Comparison of ENCODE assay signal across 8 cellular contexts in the genomic region with DNA sequence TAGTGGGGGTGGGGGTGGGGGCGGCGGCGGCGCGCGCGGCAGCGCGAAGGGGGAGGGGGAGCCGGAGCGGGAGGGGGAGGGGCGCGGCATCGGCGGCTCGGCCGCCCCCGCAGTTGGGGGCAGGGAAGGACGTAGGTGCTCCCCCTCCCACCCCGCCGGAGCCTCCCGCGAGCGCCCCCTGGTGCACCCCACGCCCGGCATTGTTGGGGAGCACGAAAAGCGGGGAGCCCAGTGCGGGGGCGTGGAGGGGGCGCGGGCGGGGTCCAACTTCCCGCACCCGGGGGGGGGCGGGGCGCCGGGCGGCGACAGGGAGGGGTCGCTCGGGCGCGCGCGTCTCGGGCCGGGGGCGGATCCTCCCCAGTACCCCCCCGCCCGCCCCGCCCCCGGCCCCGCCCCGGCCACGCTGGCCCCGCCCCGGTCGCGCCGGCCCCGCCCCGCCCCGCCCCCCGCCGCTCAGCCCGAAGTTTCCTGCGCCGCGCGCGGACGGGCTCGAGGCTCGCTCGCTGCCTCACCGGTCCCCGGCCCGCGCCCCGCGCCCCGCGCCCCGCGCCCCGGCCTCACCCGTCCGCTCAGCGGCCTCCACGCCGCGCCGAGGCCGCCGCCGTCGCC. TPM values are rescaled to one million over a fixed set of nuclear protein-coding genes. Genes with fewer than 3 reads are reported as not detected.
A peak's percentile ranks its signal among the peaks of the same experiment; 100 is the strongest.
DNase-seq lines count a peak whose midpoint lies in the region; ATAC-seq and TF ChIP-seq lines count a peak whose summit lies in the region.

CACNA1H (plus strand) TSS at position 456 of the 609 bp plus-strand sequence. CDS start 632 bp downstream, outside the sequence.

- H3K9me3 Mint-ChIP-seq in glutamatergic neuron (ENCODE audit: unreplicated experiment), result peaks cover 12% of the 10 kb centered on the region

- no peak for ATAC-seq in HG02981 (IDR thresholded peaks at IDR 0.05; ENCODE audit: unreplicated experiment)

- TF ChIP-seq CTCF in glutamatergic neuron (IDR thresholded peaks at IDR 0.05; ENCODE audit: partially characterized antibody, unreplicated experiment), result peak; percentile 68

- peak within 1 kb of the TSS; percentile 68 for H3K4me3 Mint-ChIP-seq in glutamatergic neuron (ENCODE audit: unreplicated experiment)

- H3K27me3 Mint-ChIP-seq in glutamatergic neuron (ENCODE audit: unreplicated experiment), result peaks cover 11% of the 10 kb centered on the region

- peak within 1 kb of the TSS; percentile 64 for H3K27ac Mint-ChIP-seq in glutamatergic neuron (ENCODE audit: unreplicated experiment)

- H3K4me1 Mint-ChIP-seq in glutamatergic neuron (ENCODE audit: low read depth, unreplicated experiment), result peaks cover 10% of the 10 kb centered on the region

- H3K4me3 ChIP-seq in Jurkat, Clone E6-1 (ENCODE audit: low read length), result peak within 1 kb of the TSS; percentile 46
- H3K4me3 ChIP-seq in skeletal muscle cell (ENCODE audit: low read depth, low read length), result peak within 1 kb of the TSS; percentile 43

- H3K36me3 Mint-ChIP-seq in glutamatergic neuron (ENCODE audit: unreplicated experiment), result no peaks in the 10 kb centered on the region

- DNase-seq in Jurkat, Clone E6-1 (ENCODE audit: low read depth, low spot score), result peak; percentile 15
- peak; percentile 74 for DNase-seq in activated CD8-positive, alpha-beta memory T cell treated with anti-CD3 and anti-CD28 coated beads, Interleukin-2, amount 50 U/mL, for 4 hours
- peak; percentile 78 for DNase-seq in glutamatergic neuron
- DNase-seq in skeletal muscle cell (ENCODE audit: low read depth), result no peak
- no peak for DNase-seq in SHP77 treated with DMSO at 0.1 percent for 48 hours (lab: John Stamatoyannopoulos, UW)
- no peak for DNase-seq in superior temporal gyrus (ENCODE audit: extremely low spot score)
- no peak for DNase-seq in NCI-H146 (lab: John Stamatoyannopoulos, UW)

RNA-seq across cellular contexts. Expression of gene CACNA1H, which starts in this region (rescaled TPM):
- 11.1 TPM for polyA plus RNA-seq in Jurkat, Clone E6-1 (2012; ENCODE audit: insufficient read depth, insufficient read length)
- total RNA-seq in glutamatergic neuron (ENCODE audit: unreplicated experiment), result 161 TPM

Comparison
In these comparisons a context has a peak if more than half of its experiments do, and no peak if none do; other contexts are left out.
1. DNase-seq: peak in Jurkat, Clone E6-1 (single experiment), activated CD8-positive, alpha-beta memory T cell treated with anti-CD3 and anti-CD28 coated beads, Interleukin-2, amount 50 U/mL, for 4 hours (single experiment) and glutamatergic neuron (single experiment); none in skeletal muscle cell (single experiment), SHP77 treated with DMSO at 0.1 percent for 48 hours (single experiment), superior temporal gyrus (single experiment) and NCI-H146 (single experiment).